In the genomic region with DNA sequence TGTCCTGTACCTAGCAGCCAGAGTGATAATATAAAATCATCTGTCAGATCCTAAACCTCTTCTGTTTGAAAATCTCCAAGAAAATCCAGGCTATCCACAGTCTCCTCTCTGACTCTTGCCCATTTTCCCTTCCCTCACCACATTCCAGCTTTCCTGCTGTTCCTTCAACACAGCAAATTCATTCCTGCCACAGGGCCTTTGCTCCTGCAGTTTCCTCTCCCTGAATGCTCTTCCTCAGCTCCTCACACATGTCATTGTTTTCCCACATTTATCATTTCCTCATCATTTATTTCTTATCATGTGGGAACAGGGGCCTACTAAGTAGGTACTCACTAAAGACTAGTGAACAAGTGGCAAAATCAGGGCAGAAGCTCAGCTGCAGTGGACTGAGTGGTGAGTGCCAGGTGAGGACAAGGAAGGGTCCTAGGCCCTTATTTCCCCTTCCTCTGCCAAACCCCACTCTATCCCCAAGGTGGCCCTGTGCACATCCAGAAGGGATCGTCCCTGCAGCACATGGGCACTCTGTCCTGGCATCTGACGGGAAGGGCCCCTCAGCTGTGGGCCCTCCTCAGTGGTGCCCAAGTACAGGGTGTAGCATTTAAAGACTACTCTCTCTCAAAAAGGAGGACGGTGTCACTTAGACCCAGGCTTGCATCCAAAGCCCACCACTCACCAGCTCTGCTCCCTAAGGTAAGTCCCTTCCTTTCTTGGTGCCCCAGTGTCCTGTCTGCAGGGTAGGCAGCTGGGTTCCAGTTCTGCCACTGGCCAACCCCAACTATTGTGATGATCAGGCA, we compare ENCODE assay signal across 10 cellular contexts. TPM values are rescaled to one million over a fixed set of nuclear protein-coding genes. Genes with fewer than 3 reads are reported as not detected.
DNase-seq lines count a peak whose midpoint lies in the region; ATAC-seq and TF ChIP-seq lines count a peak whose summit lies in the region.
"Had no signal": no experiment of that assay in that cellular context is flagged by ENCODE, and none has a peak within 500 bp of the region (broad histone marks: within the 10 kb centered on the region; RNA-seq: fewer than 3 reads in every experiment).

No MANE protein-coding gene starts in this region.

- no peak for ATAC-seq in central memory CD8-positive, alpha-beta T cell (replicated peaks; ENCODE audit: extremely low read depth, poor library complexity, severe bottlenecking)
- ATAC-seq in memory B cell (ENCODE audit: low read depth) (no peak), GM21529 (IDR thresholded peaks at IDR 0.05; ENCODE audit: unreplicated experiment) (no peak)
- ATAC-seq: body of pancreas had no signal

- no peak for TF ChIP-seq CTCF in OCI-LY7 (conservative IDR thresholded peaks at IDR 0.05; ENCODE audit: low read length)

- no peaks in the 10 kb centered on the region for H3K9me3 Mint-ChIP-seq in central memory CD8-positive, alpha-beta T cell
- H3K9me3 Mint-ChIP-seq in memory B cell, result no peaks in the 10 kb centered on the region

- no peak overlapping the region for H3K27ac Mint-ChIP-seq in central memory CD8-positive, alpha-beta T cell (ENCODE audit: low read depth)
- no peak overlapping the region for H3K27ac Mint-ChIP-seq in memory B cell

- H3K27me3 Mint-ChIP-seq in central memory CD8-positive, alpha-beta T cell, result peaks cover 16% of the 10 kb centered on the region
- peaks cover 37% of the 10 kb centered on the region for H3K27me3 Mint-ChIP-seq in memory B cell

- no peaks in the 10 kb centered on the region for H3K9me3 ChIP-seq in OCI-LY7 (ENCODE audit: low read length)
- no peaks in the 10 kb centered on the region for H3K9me3 ChIP-seq in stomach smooth muscle (ENCODE audit: control insufficient read depth in 2 of 2, low read length in 2 of 2)
- H3K9me3 ChIP-seq: body of pancreas had no signal

- intact Hi-C loops in OCI-LY7 (cut with micrococcal nuclease; ENCODE audit: unreplicated experiment), result no loop called here

- H3K27ac ChIP-seq in OCI-LY7 (ENCODE audit: low read depth, low read length, poor library complexity, severe bottlenecking) (peak overlapping the region; percentile 76), stomach smooth muscle (ENCODE audit: low read length) (peak overlapping the region; percentile 1)

- BruUV-seq in OCI-LY7 (replicated peaks; lab: Mats Ljungman, UMichigan), result no TSS peak

- peaks cover 44% of the 10 kb centered on the region for H3K4me1 Mint-ChIP-seq in central memory CD8-positive, alpha-beta T cell
- H3K4me1 Mint-ChIP-seq in memory B cell, result peaks cover 65% of the 10 kb centered on the region

- no peak overlapping the region for H2AFZ ChIP-seq in OCI-LY7 (ENCODE audit: low read length)

- POLR2A ChIA-PET in OCI-LY7 (lab: Charles Lee), result interaction anchor here (0.6 to 3.9 kb wide), 4 partner anchors 9 to 75 kb away, joined by 3 to 15 read pairs (median 9); no protein-coding TSS in a partner anchor

- CTCF ChIA-PET in OCI-LY7 (lab: Charles Lee; ENCODE audit: unreplicated experiment), result interaction anchor here (2.1 kb wide), 1 partner anchor 69 kb away, joined by 8 read pairs; no protein-coding TSS in a partner anchor

- H3K4me1 ChIP-seq in OCI-LY7 (ENCODE audit: insufficient read depth, low read length, poor library complexity, severe bottlenecking), result peaks cover 83% of the 10 kb centered on the region
- H3K4me1 ChIP-seq in stomach smooth muscle (ENCODE audit: control insufficient read depth, insufficient read depth, low read length), result peaks cover 23% of the 10 kb centered on the region

- peak overlapping the region in 1 of 2 donors; percentile 21 for H3K9ac ChIP-seq in stomach smooth muscle (ENCODE audit: low read length in 2 of 2)

- no peaks in the 10 kb centered on the region for H4K20me1 ChIP-seq in OCI-LY7 (ENCODE audit: insufficient read depth, low read length)

- peak overlapping the region; percentile 89 for H3K4me2 ChIP-seq in OCI-LY7 (ENCODE audit: low read length)

- H3K79me2 ChIP-seq in OCI-LY7 (ENCODE audit: insufficient read depth, low read depth, low read length), result peaks cover 42% of the 10 kb centered on the region; the same call in 1 of the 2 replicates

- peaks cover 9 to 28% of the 10 kb centered on the region in 2 donors for H3K27me3 ChIP-seq in stomach smooth muscle (ENCODE audit: control insufficient read depth in 1 of 2, insufficient read depth in 2 of 2, low read length in 2 of 2)

- no peaks in the 10 kb centered on the region for H3K9me2 ChIP-seq in OCI-LY7 (ENCODE audit: insufficient read depth, low read length)

- peaks cover 4% of the 10 kb centered on the region for H3K36me3 Mint-ChIP-seq in central memory CD8-positive, alpha-beta T cell (ENCODE audit: insufficient read depth)
- H3K36me3 Mint-ChIP-seq in memory B cell, result no peaks in the 10 kb centered on the region

- peak overlapping the region; percentile 74 for H3K4me3 Mint-ChIP-seq in central memory CD8-positive, alpha-beta T cell
- peak overlapping the region; percentile 59 for H3K4me3 Mint-ChIP-seq in memory B cell

- H3K36me3 ChIP-seq in OCI-LY7 (ENCODE audit: insufficient read depth, low read length) (peaks cover 18% of the 10 kb centered on the region; the same call in 1 of the 2 replicates), stomach smooth muscle (ENCODE audit: control insufficient read depth in 2 of 2, insufficient read depth in 2 of 2, low read length in 2 of 2) (no peaks in the 10 kb centered on the region)

- H3K4me3 ChIP-seq in OCI-LY7 (ENCODE audit: low read depth, low read length, poor library complexity, severe bottlenecking) (peak overlapping the region; percentile 79), stomach smooth muscle (ENCODE audit: low read length in 2 of 2) (peak overlapping the region in 1 of 2 donors; percentile 69)
- H3K4me3 ChIP-seq: body of pancreas had no signal

- DNase-seq in OCI-LY7 (ENCODE audit: low spot score), result no peak
- DNase-seq in central memory CD8-positive, alpha-beta T cell (ENCODE audit: low spot score in 2 of 2), result no peak
- no peak for DNase-seq in memory B cell (ENCODE audit: low spot score in 2 of 2)
- DNase-seq in glomerular visceral epithelial cell (ENCODE audit: extremely low spot score), result no peak
- DNase-seq in NCI-H524 treated with DMSO at 0.1 percent for 48 hours (lab: John Stamatoyannopoulos, UW), result no peak
- DNase-seq: body of pancreas, GF-D8 had no signal

RNA-seq across cellular contexts. Expression of gene LRRC32, which starts 2.0 kb away (rescaled TPM):
- 5.4 and 5.5 TPM in 2 replicates for total RNA-seq in OCI-LY7 (2014; rRNA removed; shearing (Covaris generic))
- 15.0 and 25.3 TPM in 2 replicates for total RNA-seq in OCI-LY7 (2022)
- total RNA-seq: M059J had no signal
